Comparison of ENCODE assay signal across 13 cellular contexts in the genomic region with DNA sequence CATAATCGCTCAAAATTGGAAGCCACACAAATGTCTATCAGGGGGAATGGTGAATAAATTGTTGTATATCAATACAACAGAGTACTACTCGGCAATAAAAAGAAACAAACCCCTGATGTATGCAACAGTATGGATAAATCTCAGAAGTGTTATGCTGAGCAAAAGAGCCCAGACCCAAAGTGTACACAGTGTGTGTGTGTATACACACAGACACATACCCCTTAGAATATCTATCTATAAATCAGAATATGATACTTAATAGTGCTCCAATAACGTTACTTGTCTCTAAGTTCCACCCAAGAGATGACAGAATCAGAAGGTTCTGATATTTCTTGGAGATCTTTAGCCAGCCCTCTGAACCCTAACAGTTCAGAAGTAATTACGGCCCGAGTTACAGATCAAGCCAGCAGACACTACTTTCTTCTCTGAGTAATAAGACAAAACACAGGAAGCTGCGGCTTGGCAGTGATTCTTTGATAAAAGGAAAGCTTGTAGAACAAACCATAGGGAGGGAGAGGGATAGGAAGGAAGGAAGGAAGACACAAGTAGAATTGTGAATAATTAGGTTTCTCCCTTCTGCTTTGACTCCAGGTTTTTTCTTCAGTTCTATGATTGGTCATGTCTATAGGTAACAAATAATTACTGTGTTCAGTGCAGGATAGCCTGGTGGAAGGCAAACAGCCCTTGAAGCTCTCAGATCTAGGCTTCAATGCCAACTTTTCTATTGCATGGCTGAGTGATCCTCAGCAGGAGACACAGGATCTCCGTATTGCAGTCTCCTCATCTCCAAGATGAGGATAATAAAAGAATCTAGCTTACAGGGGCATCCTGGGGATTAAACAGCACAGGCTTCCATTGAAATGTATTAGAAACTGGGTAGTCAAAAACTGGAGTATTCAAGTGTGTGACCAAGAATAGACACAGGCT.
DNase-seq lines count a peak whose midpoint lies in the region; ATAC-seq, FAIRE-seq and TF ChIP-seq lines count a peak whose summit lies in the region.
"Had no signal": no experiment of that assay in that cellular context is flagged by ENCODE, and none has a peak within 500 bp of the region (broad histone marks: within the 10 kb centered on the region; RNA-seq: fewer than 3 reads in every experiment).

No MANE protein-coding gene starts in this region.

- no peak overlapping the region for H3K4me2 ChIP-seq in MM.1S (ENCODE audit: low read depth, low read length)
- H3K4me2 ChIP-seq in neural progenitor cell, result no peak overlapping the region

- H4K20me1 ChIP-seq in MM.1S (ENCODE audit: insufficient read depth, low read length), result no peaks in the 10 kb centered on the region
- no peaks in the 10 kb centered on the region for H4K20me1 ChIP-seq in neural progenitor cell (ENCODE audit: low read depth)

- H3K79me2 ChIP-seq in MM.1S (ENCODE audit: low read length) (no peaks in the 10 kb centered on the region), neural progenitor cell (ENCODE audit: low read depth) (no peaks in the 10 kb centered on the region)

- ATAC-seq in GM19023 (IDR thresholded peaks at IDR 0.05; ENCODE audit: unreplicated experiment), result no peak
- ATAC-seq: natural killer cell treated with Interleukin-12 subunit alpha and Interleukin-12 subunit beta and Interleukin-15 and Interleukin-18, amount 100 ng/mL, for 72 hours had no signal

- H3K27me3 ChIP-seq in MM.1S (replicated peaks; ENCODE audit: insufficient read depth, low read length) (no peaks in the 10 kb centered on the region), neural progenitor cell (no peaks in the 10 kb centered on the region)
- H3K27me3 ChIP-seq: Peyer's patch had no signal

- H3K27me3 Mint-ChIP-seq in neural progenitor cell (ENCODE audit: insufficient read depth, low read depth), result peaks cover 7% of the 10 kb centered on the region

- DNase-seq in EH (ENCODE audit: low read depth) (peak; percentile 77), MM.1S (peak; percentile 37), cerebellar cortex (ENCODE audit: low spot score) (peak; percentile 68), neural progenitor cell (ENCODE audit: low spot score) (no peak), GM12892 (ENCODE audit: insufficient read length) (no peak)
- DNase-seq in stimulated activated CD4-positive, alpha-beta T cell treated with anti-CD3 and anti-CD28 coated beads, Interleukin-12 subunit alpha, Interleukin-12 subunit beta, amount 100 ng/mL, for 4 hours, result no peak
- DNase-seq: cerebellar nuclear complex, foreskin keratinocyte, NCI-H1694 treated with DMSO at 0.1 percent for 48 hours had no signal

- peaks cover 1% of the 10 kb centered on the region for H3K9me3 Mint-ChIP-seq in neural progenitor cell

- H3K9me2 ChIP-seq in MM.1S (replicated peaks; ENCODE audit: insufficient read depth, low read length), result no peaks in the 10 kb centered on the region

- peak overlapping the region; percentile 77 for H3K27ac Mint-ChIP-seq in neural progenitor cell
- H3K27ac Mint-ChIP-seq: natural killer cell treated with Interleukin-12 subunit alpha and Interleukin-12 subunit beta and Interleukin-15 and Interleukin-18, amount 100 ng/mL, for 72 hours had no signal

- no peaks in the 10 kb centered on the region for H3K4me1 ChIP-seq in MM.1S (ENCODE audit: low read length)
- no peaks in the 10 kb centered on the region for H3K4me1 ChIP-seq in neural progenitor cell
- H3K4me1 ChIP-seq: foreskin keratinocyte, Peyer's patch had no signal

- FAIRE-seq in GM12892 (lab: Jason Lieb, UNC), result no peak
- FAIRE-seq: keratinocyte had no signal

- no peaks in the 10 kb centered on the region for H3F3A ChIP-seq in MM.1S (ENCODE audit: insufficient read depth, low read length)
- H3F3A ChIP-seq in neural progenitor cell (ENCODE audit: low read depth), result no peaks in the 10 kb centered on the region

- H3K27ac ChIP-seq in MM.1S (ENCODE audit: low read length) (no peak overlapping the region), neural progenitor cell (no peak overlapping the region)
- H3K27ac ChIP-seq: foreskin keratinocyte, Peyer's patch had no signal

- no peak overlapping the region for H3K4me3 Mint-ChIP-seq in neural progenitor cell
- H3K4me3 Mint-ChIP-seq: natural killer cell treated with Interleukin-12 subunit alpha and Interleukin-12 subunit beta and Interleukin-15 and Interleukin-18, amount 100 ng/mL, for 72 hours had no signal

- H2AFZ ChIP-seq in MM.1S (ENCODE audit: low read length) (no peak overlapping the region), neural progenitor cell (replicated peaks) (no peak overlapping the region)

- H3K9me3 ChIP-seq in MM.1S (replicated peaks; ENCODE audit: insufficient read depth, low read length), result no peaks in the 10 kb centered on the region
- H3K9me3 ChIP-seq in neural progenitor cell (ENCODE audit: low read depth), result no peaks in the 10 kb centered on the region
- H3K9me3 ChIP-seq: Peyer's patch had no signal

- H3K36me3 Mint-ChIP-seq in neural progenitor cell, result no peaks in the 10 kb centered on the region
- H3K36me3 Mint-ChIP-seq: natural killer cell treated with Interleukin-12 subunit alpha and Interleukin-12 subunit beta and Interleukin-15 and Interleukin-18, amount 100 ng/mL, for 72 hours had no signal

- peaks cover 23% of the 10 kb centered on the region for H3K4me1 Mint-ChIP-seq in neural progenitor cell

- no peak overlapping the region for H3K4me3 ChIP-seq in MM.1S (ENCODE audit: low read length)
- no peak overlapping the region for H3K4me3 ChIP-seq in neural progenitor cell
- H3K4me3 ChIP-seq: Peyer's patch had no signal

- TF ChIP-seq CTCF in MM.1S (IDR thresholded peaks at IDR 0.05; ENCODE audit: low read length) (no peak), neural progenitor cell (IDR thresholded peaks at IDR 0.05) (no peak)

- TF ChIP-seq POLR2A in GM12892 (IDR thresholded peaks at IDR 0.05; ENCODE audit: low read depth, low read length), result no peak

- H3K9ac ChIP-seq in MM.1S (ENCODE audit: low read length) (no peak overlapping the region), neural progenitor cell (no peak overlapping the region)

- H3K36me3 ChIP-seq in MM.1S (replicated peaks; ENCODE audit: insufficient read depth, low read length) (no peaks in the 10 kb centered on the region), neural progenitor cell (no peaks in the 10 kb centered on the region)
- H3K36me3 ChIP-seq: Peyer's patch had no signal

Comparison
In these comparisons a context has a peak if more than half of its experiments do, and no peak if none do; other contexts are left out.
1. DNase-seq: peak in EH (single experiment), MM.1S (single experiment) and cerebellar cortex (single experiment); none in neural progenitor cell (single experiment), GM12892 (single experiment) and stimulated activated CD4-positive, alpha-beta T cell treated with anti-CD3 and anti-CD28 coated beads, Interleukin-12 subunit alpha, Interleukin-12 subunit beta, amount 100 ng/mL, for 4 hours (single experiment).